In genomic region chr16:25041437-25041836, GRCh38 we compare ENCODE assay signal across 17 cellular contexts. TPM values are rescaled to one million over a fixed set of nuclear protein-coding genes. Genes with fewer than 3 reads are reported as not detected.
DNase-seq lines count a peak whose midpoint lies in the region; ATAC-seq, FAIRE-seq and TF ChIP-seq lines count a peak whose summit lies in the region.
"Had no signal": no experiment of that assay in that cellular context is flagged by ENCODE, and none has a peak within 500 bp of the region (broad histone marks: within the 10 kb centered on the region; RNA-seq: fewer than 3 reads in every experiment).

No MANE protein-coding gene starts in this region.

- H2BK15ac ChIP-seq in IMR-90 (ENCODE audit: low read depth, low read length) = no peak overlapping the region

- peaks cover 17% of the 10 kb centered on the region for H3K4me1 ChIP-seq in A549
- H3K4me1 ChIP-seq in IMR-90 (ENCODE audit: control insufficient read depth, insufficient read depth, low read length) = peaks cover 4% of the 10 kb centered on the region
- no peaks in the 10 kb centered on the region for H3K4me1 ChIP-seq in ascending aorta

- TF ChIP-seq RAD21 in A549 (conservative IDR thresholded peaks at IDR 0.05 in 1 of 2, IDR thresholded peaks at IDR 0.05 in 1 of 2) = no peak
- TF ChIP-seq RAD21 in IMR-90 (IDR thresholded peaks at IDR 0.05; ENCODE audit: low read length) = no peak

- no peaks in the 10 kb centered on the region for H3K36me3 ChIP-seq in IMR-90 (ENCODE audit: control insufficient read depth, insufficient read depth, low read length)
- H3K36me3 ChIP-seq in ascending aorta = no peaks in the 10 kb centered on the region
- H3K36me3 ChIP-seq: BE2C had no signal

- DNase-seq in A549 (ENCODE audit: low read depth in 1 of 2, low spot score in 1 of 2) (no peak), IMR-90 (no peak), RPMI8226 (peak; percentile 34), memory B cell (ENCODE audit: low spot score in 2 of 2) (no peak), ascending aorta (ENCODE audit: low spot score in 2 of 2) (no peak), NCI-H2171 treated with DMSO at 0.1 percent for 48 hours (lab: John Stamatoyannopoulos, UW) (no peak)
- DNase-seq: BE2C; CD8-positive, alpha-beta T cell; COR-L47; DMS153; DND-41; GF-D8 had no signal

- no peak overlapping the region for H2AFZ ChIP-seq in IMR-90 (replicated peaks; ENCODE audit: low read length, poor library complexity)

- H3K56ac ChIP-seq in IMR-90 (ENCODE audit: extremely low read depth, insufficient read depth, low read length) = no peak overlapping the region

- no peak for FAIRE-seq in A549 (lab: Jason Lieb, UNC)
- FAIRE-seq: D721Med, H54 had no signal

- no peak overlapping the region for H3K18ac ChIP-seq in IMR-90 (ENCODE audit: low read depth, low read length)

- no peak overlapping the region for H3K4me3 Mint-ChIP-seq in memory B cell
- H3K4me3 Mint-ChIP-seq: CD8-positive, alpha-beta T cell had no signal

- H3K9ac ChIP-seq in IMR-90 (ENCODE audit: low read depth, low read length) = no peak overlapping the region

- no peaks in the 10 kb centered on the region for H3K27me3 Mint-ChIP-seq in memory B cell

- no peak overlapping the region for H4K5ac ChIP-seq in IMR-90 (ENCODE audit: low read depth, low read length)

- no peak overlapping the region for H3K4me3 ChIP-seq in A549
- no peak overlapping the region for H3K4me3 ChIP-seq in IMR-90 (ENCODE audit: insufficient read depth, low read depth, low read length)
- no peak overlapping the region for H3K4me3 ChIP-seq in ascending aorta

- H3K27ac Mint-ChIP-seq in memory B cell = peak overlapping the region; percentile 21
- H3K27ac Mint-ChIP-seq: CD8-positive, alpha-beta T cell had no signal

- in situ Hi-C loops in IMR-90 (cut with MboI; ENCODE audit: low sequenced_read_pairs) = no loop called here

- no peak overlapping the region for H3K4ac ChIP-seq in IMR-90 (ENCODE audit: low read depth, low read length)

- H3K36me3 Mint-ChIP-seq in memory B cell = no peaks in the 10 kb centered on the region
- H3K36me3 Mint-ChIP-seq: CD8-positive, alpha-beta T cell had no signal

- no peaks in the 10 kb centered on the region for H3K9me3 ChIP-seq in A549
- H3K9me3 ChIP-seq in IMR-90 (ENCODE audit: control insufficient read depth, insufficient read depth, low read length) = no peaks in the 10 kb centered on the region
- H3K9me3 ChIP-seq in ascending aorta = no peaks in the 10 kb centered on the region
- H3K9me3 ChIP-seq: BE2C had no signal

- no peak for TF ChIP-seq POLR2A in A549 (IDR thresholded peaks at IDR 0.05; ENCODE audit: low read length)
- no peak for TF ChIP-seq POLR2A in IMR-90 (IDR thresholded peaks at IDR 0.05; ENCODE audit: low read depth, low read length)

- ATAC-seq in A549 = no peak
- no peak for ATAC-seq in IMR-90 (ENCODE audit: low read depth)
- ATAC-seq in memory B cell (ENCODE audit: low read depth) = no peak
- ATAC-seq in HG02973 (IDR thresholded peaks at IDR 0.05; ENCODE audit: unreplicated experiment) = no peak
- ATAC-seq: CD8-positive, alpha-beta T cell; HCT116 had no signal

- CTCF ChIA-PET in A549 (lab: Yijun Ruan, JAX) (interaction anchor here (0.9 kb wide), 1 partner anchor 207 kb away, joined by 3 read pairs; no protein-coding TSS in a partner anchor), IMR-90 (lab: Yijun Ruan, JAX) (no interaction called here)

- H3K23ac ChIP-seq in IMR-90 (ENCODE audit: low read depth, low read length) = no peak overlapping the region

- no peaks in the 10 kb centered on the region for H4K20me1 ChIP-seq in IMR-90 (ENCODE audit: insufficient read depth, low read length)

- no peak overlapping the region for H2BK20ac ChIP-seq in IMR-90 (ENCODE audit: low read depth, low read length)

- H3K4me2 ChIP-seq in A549 = no peak overlapping the region
- H3K4me2 ChIP-seq in IMR-90 (ENCODE audit: low read depth, low read length) = no peak overlapping the region

- no peak overlapping the region for H3K14ac ChIP-seq in IMR-90 (replicated peaks; ENCODE audit: low read depth, low read length)

- WGBS in A549 (ENCODE audit: missing lambda C conversion rate) = 92% methylated on average over 3 of the region's 3 CpGs
- 100% methylated on average over 1 of the region's 3 CpGs; no CpG with 5 or more reads in 1 of the 2 experiments for WGBS in IMR-90 (ENCODE audit: extremely low coverage in 2 of 2, insufficient read length in 1 of 2), 2 experiments

- peaks cover 5% of the 10 kb centered on the region; the same call in 1 of the 2 replicates for H3K9me1 ChIP-seq in IMR-90 (ENCODE audit: insufficient read depth, low read length)

- TF ChIP-seq EP300 in A549 (IDR thresholded peaks at IDR 0.05) = no peak

- H4K8ac ChIP-seq in IMR-90 (ENCODE audit: low read depth in 2 of 2, low read length in 2 of 2) = no peak overlapping the region

- no peak overlapping the region for H2AK5ac ChIP-seq in IMR-90 (ENCODE audit: low read depth, low read length)

- H2BK120ac ChIP-seq in IMR-90 (ENCODE audit: low read depth, low read length) = no peak overlapping the region

- H3K9me3 Mint-ChIP-seq in memory B cell = no peaks in the 10 kb centered on the region
- H3K9me3 Mint-ChIP-seq: CD8-positive, alpha-beta T cell had no signal

- H2BK5ac ChIP-seq in IMR-90 (ENCODE audit: low read depth, low read length, poor library complexity, severe bottlenecking) = no peak overlapping the region

- H3K79me1 ChIP-seq in IMR-90 (ENCODE audit: low read depth in 1 of 2, low read length in 2 of 2) = peaks cover 0 to 3% of the 10 kb centered on the region in 2 experiments; a peak in 2 of 4 replicates

- no peak overlapping the region for H2AK9ac ChIP-seq in IMR-90 (replicated peaks; ENCODE audit: low read depth, low read length, poor library complexity)

- dilution Hi-C loops in IMR-90 (cut with HindIII; ENCODE audit: low sequenced_read_pairs, unreplicated experiment) = no loop called here

- no TSS peak for BruUV-seq in IMR-90 (replicated peaks; lab: Mats Ljungman, UMichigan)

- POLR2A ChIA-PET in A549 (lab: Yijun Ruan, JAX) (interaction anchor here (0.6 kb wide), 1 partner anchor 53 kb away, joined by 3 read pairs; no protein-coding TSS in a partner anchor), IMR-90 (lab: Charles Lee; ENCODE audit: unreplicated experiment) (no interaction called here)

- H3K4me1 Mint-ChIP-seq in memory B cell = peaks cover 43% of the 10 kb centered on the region

- intact Hi-C loops in IMR-90 (cut with micrococcal nuclease) = no loop called here
- intact Hi-C loops in ascending aorta (cut with DNase I) = no loop called here

- no peak overlapping the region for H4K91ac ChIP-seq in IMR-90 (ENCODE audit: insufficient read depth, low read depth, low read length)

- TF ChIP-seq CTCF in A549 (IDR thresholded peaks at IDR 0.05) = no peak
- TF ChIP-seq CTCF in IMR-90 (conservative IDR thresholded peaks at IDR 0.05; ENCODE audit: low read depth, low read length) = no peak
- no peak for TF ChIP-seq CTCF in ascending aorta (IDR thresholded peaks at IDR 0.05)

- H3K27me3 ChIP-seq in IMR-90 (ENCODE audit: control insufficient read depth, insufficient read depth, low read length) = no peaks in the 10 kb centered on the region
- H3K27me3 ChIP-seq in ascending aorta = no peaks in the 10 kb centered on the region
- H3K27me3 ChIP-seq: BE2C had no signal

- no peak overlapping the region for H3K27ac ChIP-seq in A549
- H3K27ac ChIP-seq in IMR-90 (ENCODE audit: insufficient read depth, low read length) = no peak overlapping the region
- H3K27ac ChIP-seq in ascending aorta = no peak overlapping the region
- H3K27ac ChIP-seq: C4-2B had no signal

TF ChIP-seq in A549, 52 proteins besides CTCF, POLR2A, EP300 and RAD21:
- peak; percentile 92 for TF ChIP-seq MAFK (IDR thresholded peaks at IDR 0.05; ENCODE audit: partially characterized antibody)
- no peak for TF ChIP-seq ZSCAN20 (CRISPR knock-in tag; IDR thresholded peaks at IDR 0.05)
- TF ChIP-seq JUN (IDR thresholded peaks at IDR 0.05) = no peak
- TF ChIP-seq RFX5 (IDR thresholded peaks at IDR 0.05) = no peak
- TF ChIP-seq, protein P1, sequence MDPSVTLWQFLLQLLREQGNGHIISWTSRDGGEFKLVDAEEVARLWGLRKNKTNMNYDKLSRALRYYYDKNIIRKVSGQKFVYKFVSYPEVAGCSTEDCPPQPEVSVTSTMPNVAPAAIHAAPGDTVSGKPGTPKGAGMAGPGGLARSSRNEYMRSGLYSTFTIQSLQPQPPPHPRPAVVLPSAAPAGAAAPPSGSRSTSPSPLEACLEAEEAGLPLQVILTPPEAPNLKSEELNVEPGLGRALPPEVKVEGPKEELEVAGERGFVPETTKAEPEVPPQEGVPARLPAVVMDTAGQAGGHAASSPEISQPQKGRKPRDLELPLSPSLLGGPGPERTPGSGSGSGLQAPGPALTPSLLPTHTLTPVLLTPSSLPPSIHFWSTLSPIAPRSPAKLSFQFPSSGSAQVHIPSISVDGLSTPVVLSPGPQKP (IDR thresholded peaks at IDR 0.05; ENCODE audit: low read depth, low read length) = no peak
- TF ChIP-seq HOXB5 (CRISPR knock-in tag; IDR thresholded peaks at IDR 0.05) = no peak
TF ChIP-seq in A549: peak in this region for 1.

TF ChIP-seq in IMR-90, 13 proteins besides CTCF, POLR2A, EP300 and RAD21:
- TF ChIP-seq MAFK (IDR thresholded peaks at IDR 0.05; ENCODE audit: low read depth, low read length) (peak; percentile 93), MXI1 (IDR thresholded peaks at IDR 0.05; ENCODE audit: borderline replicate concordance, low read depth, low read length) (no peak)

RNA-seq across cellular contexts. Expression of gene ARHGAP17, which starts 26.3 kb away (rescaled TPM):
- polyA plus RNA-seq in A549 (2011; rRNA removed) (28.2 and 46.4 TPM in 2 replicates), A549 (2017; fragmentation: RNase III; extraction: RNeasy Plus Mini Kit Qiagen cat#74134 plus additional on column Dnase treatment) (35.7 to 37.8 TPM (median 37.6 TPM) in 3 replicates), IMR-90 (2012; rRNA removed) (60.1 and 65.0 TPM in 2 replicates)
- polyA plus RNA-seq in A549 (2012; cell fraction: cytosol; rRNA removed) = 28.5 and 35.8 TPM in 2 replicates
- polyA plus RNA-seq in A549 (2012; cell fraction: nucleus; rRNA removed) = 40.6 and 59.5 TPM in 2 replicates
- 43.7 and 44.1 TPM in 2 replicates for polyA minus RNA-seq in A549 (2011; rRNA and poly(A)+ RNA removed)
- total RNA-seq in IMR-90 (2012; rRNA removed) (27.6 and 29.4 TPM in 2 replicates), ascending aorta (133 TPM)
- 40.0 and 40.7 TPM in 2 replicates for polyA plus RNA-seq in IMR-90 (2012; cell fraction: cytosol; rRNA removed)
- 81.6 and 132 TPM in 2 replicates for polyA plus RNA-seq in IMR-90 (2012; cell fraction: nucleus; rRNA removed; ENCODE audit: low replicate concordance)
